8 cellular contexts compared by ENCODE assay signal in genomic region chr2:54574107-54574859, GRCh38.
DNase-seq lines count a peak whose midpoint lies in the region; ATAC-seq, FAIRE-seq and TF ChIP-seq lines count a peak whose summit lies in the region.

No MANE protein-coding gene starts in this region.

- TF ChIP-seq POLR2A in H54 (IDR thresholded peaks at IDR 0.05; ENCODE audit: low read depth, low read length) = no peak

- no peak for TF ChIP-seq CTCF in osteocyte (IDR thresholded peaks at IDR 0.05)

- no peak for FAIRE-seq in H54 (lab: Jason Lieb, UNC)

- peaks cover 90% of the 10 kb centered on the region for H3K4me1 Mint-ChIP-seq in osteocyte (ENCODE audit: unreplicated experiment)

- DNase-seq in NCI-H2107 treated with DMSO at 0.1 percent for 48 hours (lab: John Stamatoyannopoulos, UW; ENCODE audit: unreplicated experiment) (peak; percentile 62), NCI-H2107 (lab: John Stamatoyannopoulos, UW) (no peak), UCSD-AML1 (lab: John Stamatoyannopoulos, UW; ENCODE audit: unreplicated experiment) (peak; percentile 39), dermis blood vessel endothelial cell (peak; percentile 69), osteocyte (ENCODE audit: extremely low spot score, unreplicated experiment) (no peak), NCI-H1092 treated with DMSO at 0.1 percent for 48 hours (lab: John Stamatoyannopoulos, UW) (no peak), H54 (ENCODE audit: insufficient read length, low spot score) (no peak)

- peaks cover 8% of the 10 kb centered on the region for H3K36me3 Mint-ChIP-seq in osteocyte (ENCODE audit: unreplicated experiment)

- no peaks in the 10 kb centered on the region for H3K27me3 Mint-ChIP-seq in osteocyte (ENCODE audit: unreplicated experiment)

- peak overlapping the region; percentile 96 for H3K27ac Mint-ChIP-seq in osteocyte (ENCODE audit: unreplicated experiment)

- ATAC-seq in HG03571 (IDR thresholded peaks at IDR 0.05; ENCODE audit: unreplicated experiment) = peak; percentile 45

- no peak overlapping the region for H3K4me3 Mint-ChIP-seq in osteocyte (ENCODE audit: unreplicated experiment)

- no peaks in the 10 kb centered on the region for H3K9me3 Mint-ChIP-seq in osteocyte (ENCODE audit: unreplicated experiment)

Comparison
In these comparisons a context has a peak if more than half of its experiments do, and no peak if none do; other contexts are left out.
1. DNase-seq: peak in NCI-H2107 treated with DMSO at 0.1 percent for 48 hours (single experiment), UCSD-AML1 (single experiment) and dermis blood vessel endothelial cell (single experiment); none in NCI-H2107 (single experiment), osteocyte (single experiment), NCI-H1092 treated with DMSO at 0.1 percent for 48 hours (single experiment) and H54 (single experiment).